Comparison of ENCODE assay signal across 1 cellular context in genomic region chr12:104494137-104494815, GRCh38.
TF ChIP-seq lines count a peak whose summit lies in the region.

No MANE protein-coding gene starts in this region.

TF ChIP-seq in HepG2, 621 proteins besides CTCF, POLR2A, EP300 and RAD21 (continued from another document):
- TF ChIP-seq ZBTB40 (IDR thresholded peaks at IDR 0.05) (no peak), ZBTB40 (CRISPR knock-in tag; IDR thresholded peaks at IDR 0.05) (no peak), MED8 (CRISPR knock-in tag; IDR thresholded peaks at IDR 0.05; ENCODE audit: insufficient replicate concordance) (no peak), NFRKB (IDR thresholded peaks at IDR 0.05) (no peak), MBD4 (IDR thresholded peaks at IDR 0.05; ENCODE audit: borderline replicate concordance, low read length) (no peak), ZZZ3 (CRISPR knock-in tag; IDR thresholded peaks at IDR 0.05; ENCODE audit: borderline replicate concordance) (no peak), GATA4 (IDR thresholded peaks at IDR 0.05; ENCODE audit: borderline replicate concordance, low read depth) (no peak), DBP (CRISPR knock-in tag; IDR thresholded peaks at IDR 0.05; ENCODE audit: not compliant biosample characterization) (no peak), DMAP1 (CRISPR knock-in tag; IDR thresholded peaks at IDR 0.05) (no peak), DPF2 (CRISPR knock-in tag; IDR thresholded peaks at IDR 0.05; ENCODE audit: borderline replicate concordance, low read depth) (no peak), THAP9 (CRISPR knock-in tag; IDR thresholded peaks at IDR 0.05; ENCODE audit: borderline replicate concordance) (no peak), RARG (CRISPR knock-in tag; IDR thresholded peaks at IDR 0.05; ENCODE audit: low read depth) (no peak), SAFB2 (CRISPR knock-in tag; IDR thresholded peaks at IDR 0.05; ENCODE audit: borderline replicate concordance, low read depth) (no peak)
